18 cellular contexts compared by ENCODE assay signal in genomic region chr3:154538566-154539360, GRCh38.
DNase-seq lines count a peak whose midpoint lies in the region; ATAC-seq, FAIRE-seq and TF ChIP-seq lines count a peak whose summit lies in the region.
"Had no signal": no experiment of that assay in that cellular context is flagged by ENCODE, and none has a peak within 500 bp of the region (broad histone marks: within the 10 kb centered on the region; RNA-seq: fewer than 3 reads in every experiment).

No MANE protein-coding gene starts in this region.

- H3K4me2 ChIP-seq in PC-3 (ENCODE audit: low read length): peak overlapping the region; percentile 41

- CTCF ChIA-PET in PC-3 (lab: Charles Lee): no interaction called here

- peak overlapping the region; percentile 26; the same call in 1 of the 2 replicates for H3K4me3 ChIP-seq in PC-3 (ENCODE audit: low read length)
- H3K4me3 ChIP-seq in cardiac fibroblast (replicated peaks in 1 of 2; ENCODE audit: low read depth in 2 of 2, low read length in 2 of 2): no peak overlapping the region

- no peaks in the 10 kb centered on the region for H4K20me1 ChIP-seq in PC-3 (ENCODE audit: low read length)

- TF ChIP-seq CTCF in PC-3 (conservative IDR thresholded peaks at IDR 0.05; ENCODE audit: low read depth, low read length): no peak
- TF ChIP-seq CTCF in cardiac fibroblast (IDR thresholded peaks at IDR 0.05; ENCODE audit: low read depth, low read length): no peak

- no peaks in the 10 kb centered on the region for H3K9me2 ChIP-seq in PC-3 (replicated peaks; ENCODE audit: low read length)

- no peaks in the 10 kb centered on the region for H3F3A ChIP-seq in PC-3 (ENCODE audit: low read length, unreplicated experiment)

- no peaks in the 10 kb centered on the region for H3K79me2 ChIP-seq in PC-3 (ENCODE audit: low read length)

- no peaks in the 10 kb centered on the region for H3K9me3 ChIP-seq in PC-3 (ENCODE audit: low read length)

- intact Hi-C loops in PC-3 (cut with micrococcal nuclease): no loop called here

- no peaks in the 10 kb centered on the region for H3K27me3 ChIP-seq in PC-3 (ENCODE audit: low read length)

- BruUV-seq in PC-3 (replicated peaks; lab: Mats Ljungman, UMichigan): no TSS peak

- peak overlapping the region; percentile 53 for H3K27ac ChIP-seq in PC-3 (ENCODE audit: low read length)
- H3K27ac ChIP-seq: C4-2B, RWPE1 had no signal

- DNase-seq in PC-3: peak; percentile 10
- DNase-seq in cardiac fibroblast (ENCODE audit: low read depth in 2 of 2): peak; percentile 3 to 69
- peak; percentile 79 for DNase-seq in foreskin melanocyte
- DNase-seq in iPS-NIHi11 (ENCODE audit: low spot score): no peak
- no peak for DNase-seq in AG20443 (ENCODE audit: low spot score)
- DNase-seq: ACHN, AML-193, DMS79 treated with DMSO at 0.1 percent for 48 hours, NCI-H1105, NCI-H1694 treated with DMSO at 0.1 percent for 48 hours, NCI-H2227 treated with DMSO at 0.1 percent for 48 hours, NCI-H524, NCI-H82 had no signal

- H3K9ac ChIP-seq in PC-3 (ENCODE audit: low read length): peak overlapping the region; percentile 22; the same call in 1 of the 2 replicates

- H2AFZ ChIP-seq in PC-3 (ENCODE audit: low read length): no peak overlapping the region

- peak; percentile 11 for FAIRE-seq in G401.6 (lab: Jason Lieb, UNC)

- no peaks in the 10 kb centered on the region for H3K36me3 ChIP-seq in PC-3 (ENCODE audit: low read depth, low read length)

- POLR2A ChIA-PET in PC-3 (lab: Charles Lee; ENCODE audit: unreplicated experiment): no interaction called here

- H3K4me1 ChIP-seq in PC-3 (ENCODE audit: insufficient read depth, low read length): 0 out of 2 replicates have a peak, but pooled peaks cover 4% of the 10 kb centered on the region

- ATAC-seq in PC-3: peak; percentile 46; the same call in 1 of the 2 replicates
- ATAC-seq in GM18867 (IDR thresholded peaks at IDR 0.05; ENCODE audit: unreplicated experiment): no peak
- ATAC-seq: HCT116 had no signal

Comparison
In these comparisons a context has a peak if more than half of its experiments do, and no peak if none do; other contexts are left out.
1. DNase-seq: peak in PC-3 (single experiment), cardiac fibroblast (2 of 2) and foreskin melanocyte (single experiment); none in iPS-NIHi11 (single experiment) and AG20443 (single experiment).